Comparison of ENCODE assay signal across 1 cellular context in genomic region chr10:5047055-5047454, GRCh38. TPM values are rescaled to one million over a fixed set of nuclear protein-coding genes. Genes with fewer than 3 reads are reported as not detected.
"Had no signal": no experiment of that assay in that cellular context is flagged by ENCODE, and none has a peak within 500 bp of the region (broad histone marks: within the 10 kb centered on the region; RNA-seq: fewer than 3 reads in every experiment).

No MANE protein-coding gene starts in this region.

RNA-seq across cellular contexts. Expression of gene AKR1C2, which starts 43.4 kb away (rescaled TPM):
- total RNA-seq: H7 had no signal
